In genomic region chr10:73998623-73999622, GRCh38 we compare ENCODE assay signal across 8 cellular contexts. TPM values are rescaled to one million over a fixed set of nuclear protein-coding genes. Genes with fewer than 3 reads are reported as not detected.
A peak's percentile ranks its signal among the peaks of the same experiment; 100 is the strongest.
DNase-seq lines count a peak whose midpoint lies in the region.

No MANE protein-coding gene starts in this region.

- H3K9me3 Mint-ChIP-seq in CD4-positive, alpha-beta memory T cell, result peaks cover 0 to 5% (median 0%) of the 10 kb centered on the region in 8 donors
- no peaks in the 10 kb centered on the region for H3K9me3 Mint-ChIP-seq in T-helper 1 cell treated with Interleukin-12 subunit alpha and Interleukin-12 subunit beta and Interleukin-4 antibody, amounts not matched to agents 30 μg/mL and 1 μg/mL, for 36 hours

- peak overlapping the region; percentile 91 to 100 (median 99) for H3K4me3 Mint-ChIP-seq in CD4-positive, alpha-beta memory T cell
- peak overlapping the region; percentile 89 for H3K4me3 Mint-ChIP-seq in T-helper 1 cell treated with Interleukin-12 subunit alpha and Interleukin-12 subunit beta and Interleukin-4 antibody, amounts not matched to agents 30 μg/mL and 1 μg/mL, for 36 hours

- intact Hi-C loops in CD4-positive, alpha-beta memory T cell (cut with micrococcal nuclease), result loop anchor here (1.0 to 5.0 kb wide), 5 partner anchors 24 to 828 kb away; partner anchors contain the start of gene KAT6B

- peak overlapping the region; percentile 87 for H3K27ac ChIP-seq in CD4-positive, alpha-beta memory T cell (ENCODE audit: low read depth, low read length)
- H3K27ac ChIP-seq in cingulate gyrus (ENCODE audit: low read depth, low read length), result peak overlapping the region; percentile 49

- H3K4me3 ChIP-seq in CD4-positive, alpha-beta memory T cell (ENCODE audit: low read length in 2 of 2), result peak overlapping the region; percentile 76 to 94

- no peaks in the 10 kb centered on the region for H3K9me3 ChIP-seq in CD4-positive, alpha-beta memory T cell (ENCODE audit: control insufficient read depth in 1 of 2, low read length in 2 of 2)

- peaks cover 58% of the 10 kb centered on the region for H3K4me1 ChIP-seq in CD4-positive, alpha-beta memory T cell (ENCODE audit: insufficient read depth, low read length)

- H3K27me3 Mint-ChIP-seq in CD4-positive, alpha-beta memory T cell, result no peaks in the 10 kb centered on the region
- no peaks in the 10 kb centered on the region for H3K27me3 Mint-ChIP-seq in T-helper 1 cell treated with Interleukin-12 subunit alpha and Interleukin-12 subunit beta and Interleukin-4 antibody, amounts not matched to agents 30 μg/mL and 1 μg/mL, for 36 hours (ENCODE audit: low read depth)

- H3K36me3 Mint-ChIP-seq in CD4-positive, alpha-beta memory T cell, result peaks cover 11 to 15% of the 10 kb centered on the region in 2 donors
- peaks cover 14% of the 10 kb centered on the region for H3K36me3 Mint-ChIP-seq in T-helper 1 cell treated with Interleukin-12 subunit alpha and Interleukin-12 subunit beta and Interleukin-4 antibody, amounts not matched to agents 30 μg/mL and 1 μg/mL, for 36 hours (ENCODE audit: low read depth)

- H3K4me1 Mint-ChIP-seq in CD4-positive, alpha-beta memory T cell, result peaks cover 32 to 70% (median 52%) of the 10 kb centered on the region in 4 donors
- H3K4me1 Mint-ChIP-seq in T-helper 1 cell treated with Interleukin-12 subunit alpha and Interleukin-12 subunit beta and Interleukin-4 antibody, amounts not matched to agents 30 μg/mL and 1 μg/mL, for 36 hours (ENCODE audit: low read depth), result peaks cover 37% of the 10 kb centered on the region

- peak overlapping the region; percentile 81 to 98 (median 94) for H3K27ac Mint-ChIP-seq in CD4-positive, alpha-beta memory T cell
- H3K27ac Mint-ChIP-seq in T-helper 1 cell treated with Interleukin-12 subunit alpha and Interleukin-12 subunit beta and Interleukin-4 antibody, amounts not matched to agents 30 μg/mL and 1 μg/mL, for 36 hours, result peak overlapping the region; percentile 77

- POLR2A ChIA-PET in CD4-positive, alpha-beta memory T cell (lab: Charles Lee; ENCODE audit: partially characterized antibody), result interaction anchor here (0.9 to 2.7 kb wide), 10 partner anchors 8 to 84 kb away, joined by 3 to 13 read pairs (median 8); no protein-coding TSS in a partner anchor

- no peaks in the 10 kb centered on the region for H3K36me3 ChIP-seq in CD4-positive, alpha-beta memory T cell (ENCODE audit: insufficient read depth, low read length)

- no peaks in the 10 kb centered on the region for H3K27me3 ChIP-seq in CD4-positive, alpha-beta memory T cell (ENCODE audit: insufficient read depth, low read length)

- DNase-seq in CD4-positive, alpha-beta memory T cell, result peak in 1 of 5 donors; percentile 45
- DNase-seq in HK-2 (ENCODE audit: unreplicated experiment) (peak; percentile 92), kidney tubule cell (ENCODE audit: low spot score) (peak; percentile 96), SIG-M5 (lab: John Stamatoyannopoulos, UW) (no peak), epidermal melanocyte (ENCODE audit: insufficient read length, low spot score) (no peak)
- DNase-seq in stimulated activated CD4-positive, alpha-beta T cell treated with anti-CD3 and anti-CD28 coated beads, Interleukin-4, amount 100 ng/mL, for 24 hours, result peak; percentile 8

- CTCF ChIA-PET in CD4-positive, alpha-beta memory T cell (lab: Charles Lee; ENCODE audit: partially characterized antibody), result interaction anchor here (0.8 to 3.4 kb wide), 12 partner anchors 13 to 120 kb away, joined by 3 to 20 read pairs (median 4); no protein-coding TSS in a partner anchor

RNA-seq across cellular contexts. Expression of gene VCL, which starts 1.0 kb away (rescaled TPM):
- total RNA-seq in CD4-positive, alpha-beta memory T cell, result 10 to 100 TPM; 29.6 TPM
- 10 to 100 TPM; 48.2 to 60.3 TPM for polyA plus RNA-seq in CD4-positive, alpha-beta memory T cell

Comparison
In these comparisons a context has a peak if more than half of its experiments do, and no peak if none do; other contexts are left out.
1. DNase-seq: peak in HK-2 (single experiment), kidney tubule cell (single experiment) and stimulated activated CD4-positive, alpha-beta T cell treated with anti-CD3 and anti-CD28 coated beads, Interleukin-4, amount 100 ng/mL, for 24 hours (single experiment); none in SIG-M5 (single experiment) and epidermal melanocyte (single experiment).